ENCODE assay signal across 24 cellular contexts in the genomic region with DNA sequence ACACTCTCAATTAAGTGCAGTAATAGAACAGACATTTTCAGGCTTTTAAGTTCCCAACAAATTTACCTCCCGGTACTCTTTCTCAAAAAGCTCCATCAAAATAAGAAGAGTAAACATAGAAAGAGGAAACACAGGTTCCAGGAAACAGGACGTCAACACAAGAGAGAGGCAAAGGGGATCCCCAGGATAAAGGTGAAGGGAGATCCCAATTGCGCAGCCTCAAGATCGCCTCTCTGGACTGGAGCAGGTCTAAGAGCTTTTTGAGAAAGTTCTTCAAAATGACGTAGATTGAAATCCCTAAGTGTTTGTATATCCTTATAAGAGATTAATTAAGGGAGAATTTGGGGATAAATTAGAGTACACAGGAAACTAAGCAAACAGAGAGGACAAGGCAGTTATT. TPM values are rescaled to one million over a fixed set of nuclear protein-coding genes. Genes with fewer than 3 reads are reported as not detected.
"Had no signal": no experiment of that assay in that cellular context is flagged by ENCODE, and none has a peak within 500 bp of the region (broad histone marks: within the 10 kb centered on the region; RNA-seq: fewer than 3 reads in every experiment).

No MANE protein-coding gene starts in this region.

- DNase-seq: IMR-90, Karpas-422, KG1, MG63, NCI-H1092, NCI-H1105 treated with DMSO at 0.1 percent for 48 hours, NCI-H1417 treated with DMSO at 0.1 percent for 48 hours, NCI-H146, NCI-H1694 treated with DMSO at 0.1 percent for 48 hours, NCI-H1930, NCI-H2081, NCI-H2107, NCI-H226, NCI-H446, NCI-H510A, NCI-H524 treated with DMSO at 0.1 percent for 48 hours, NCI-H69, NCI-H82, Right ventricle myocardium superior, RPMI8226, SIG-M5 had no signal

- H3K27ac ChIP-seq: SJSA1, SK-N-MC had no signal

- H3K27me3 ChIP-seq: MG63, SJSA1 had no signal

- H3K9me3 ChIP-seq: MG63, SJSA1 had no signal

- H3K36me3 ChIP-seq: MG63, SJSA1 had no signal

- H3K4me3 ChIP-seq: MG63, SJSA1, SK-N-MC had no signal

RNA-seq across cellular contexts. Expression of gene SHBG, which starts 11.3 kb away (rescaled TPM):
- total RNA-seq: HT-29, SJSA1 had no signal

RNA-seq across cellular contexts. Expression of gene SOX15, which starts 28.7 kb away (rescaled TPM):
- total RNA-seq: HT-29, SJSA1 had no signal

RNA-seq across cellular contexts. Expression of gene ATP1B2, which starts 32.1 kb away (rescaled TPM):
- total RNA-seq: HT-29, IMR-90, SJSA1 had no signal
